Comparison of ENCODE assay signal across 6 cellular contexts in the genomic region with DNA sequence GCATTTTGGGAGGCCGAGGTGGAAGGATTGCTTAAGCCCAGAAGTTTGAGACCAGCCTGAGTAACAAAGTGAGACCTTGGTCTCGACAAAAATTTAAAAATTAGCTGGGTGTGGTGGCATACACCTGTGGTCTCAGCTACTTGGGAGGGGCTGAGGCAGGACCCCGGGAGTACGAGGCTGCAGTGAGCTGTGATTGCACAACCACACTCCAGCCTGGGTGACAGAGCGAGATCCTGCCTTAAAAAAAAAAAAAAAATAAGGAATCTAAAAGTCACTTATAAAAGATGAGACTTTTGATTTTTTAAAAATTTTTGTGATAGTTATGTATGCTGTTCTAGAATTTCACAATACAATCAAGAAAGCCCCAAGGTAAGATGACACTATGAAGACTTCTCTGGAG.
"Had no signal": no experiment of that assay in that cellular context is flagged by ENCODE, and none has a peak within 500 bp of the region (broad histone marks: within the 10 kb centered on the region; RNA-seq: fewer than 3 reads in every experiment).

No MANE protein-coding gene starts in this region.

- FAIRE-seq: HTR-8/SVneo had no signal

- H3K4me2 ChIP-seq: KMS-11 had no signal

- DNase-seq: IMR-90, KBM-7, KG1 had no signal

- H3K27ac ChIP-seq: HL-60, KMS-11 had no signal

- H3K9ac ChIP-seq: KMS-11 had no signal
